29 cellular contexts compared by ENCODE assay signal in the genomic region with DNA sequence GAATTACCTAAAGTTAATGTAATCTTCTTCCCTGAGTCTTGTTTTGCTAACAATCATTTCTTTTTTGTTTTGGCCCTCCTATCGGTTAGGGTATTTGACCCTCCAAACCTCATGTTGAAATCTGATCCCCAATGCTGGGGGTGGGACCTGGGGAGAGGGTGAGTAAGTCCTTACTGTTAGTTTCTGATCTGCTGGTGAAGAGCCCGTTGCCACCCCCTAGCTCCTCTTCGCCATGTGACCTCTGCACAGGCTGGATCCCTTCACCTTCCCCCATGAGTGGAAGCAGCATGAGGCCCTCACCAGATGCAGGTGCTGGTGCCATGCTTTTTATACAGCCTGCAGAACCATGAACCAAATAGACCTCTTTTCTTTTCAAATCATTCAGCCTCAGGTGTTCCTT.
"Had no signal": no experiment of that assay in that cellular context is flagged by ENCODE, and none has a peak within 500 bp of the region (broad histone marks: within the 10 kb centered on the region; RNA-seq: fewer than 3 reads in every experiment).

No MANE protein-coding gene starts in this region.

- H3K4me3 ChIP-seq: esophagus squamous epithelium, heart right ventricle, neural progenitor cell, psoas muscle, smooth muscle cell had no signal

- H2AFZ ChIP-seq: neural progenitor cell, parathyroid adenoma had no signal

- H3K4me3 Mint-ChIP-seq: activated CD8-positive, alpha-beta T cell treated with anti-CD3 and anti-CD28 coated beads for 36 hours; activated naive CD8-positive, alpha-beta T cell; central memory CD8-positive, alpha-beta T cell; dendritic cell treated with granulocyte-macrophage colony-stimulating factor and Interleukin-4, amounts not matched to agents 40 ng/mL and 50 ng/mL, for 4 days; neural progenitor cell; stimulated activated memory B cell treated with anti-CD40 and anti-IgM and Interleukin-4, amounts not matched to agents 10 μg/mL and 1 μg/mL and 100 μg/mL, for 72 hours; T-helper 17 cell had no signal

- DNase-seq: activated CD4-positive, alpha-beta T cell treated with anti-CD3 and anti-CD28 coated beads for 1 hour; activated CD4-positive, alpha-beta T cell treated with anti-CD3 and anti-CD28 coated beads, Interleukin-2, amount 50 U/mL, for 1 hour; activated CD8-positive, alpha-beta T cell treated with anti-CD3 and anti-CD28 coated beads for 36 hours; activated effector memory CD4-positive, alpha-beta T cell treated with Interleukin-2 at 50 U/mL for 16 hours; activated naive CD4-positive, alpha-beta T cell treated with Interleukin-2 at 50 U/mL for 16 hours; activated T-cell treated with anti-CD3 and anti-CD28 coated beads, Interleukin-2, amount 50 U/mL, for 48 hours; anterior cingulate cortex; esophagus squamous epithelium; foreskin melanocyte; heart right ventricle; left cardiac atrium; left ventricle myocardium superior; midbrain; naive thymus-derived CD4-positive, alpha-beta T cell; occipital lobe; psoas muscle; stimulated activated CD4-positive, alpha-beta T cell treated with anti-CD3 and anti-CD28 coated beads, Interleukin-1b, Interleukin-23, amount 100 ng/mL, for 48 hours; stimulated activated CD4-positive, alpha-beta T cell treated with anti-CD3 and anti-CD28 coated beads, Interleukin-4, amount 100 ng/mL, for 4 hours; stimulated activated CD8-positive, alpha-beta memory T cell treated with anti-CD3 and anti-CD28 coated beads, Interleukin-4, amount 100 ng/mL, for 48 hours; T-helper 17 cell; T1000; trophoblast cell had no signal

- H3K9me3 Mint-ChIP-seq: activated CD8-positive, alpha-beta T cell treated with anti-CD3 and anti-CD28 coated beads for 36 hours; central memory CD8-positive, alpha-beta T cell; dendritic cell treated with granulocyte-macrophage colony-stimulating factor and Interleukin-4, amounts not matched to agents 40 ng/mL and 50 ng/mL, for 4 days; naive thymus-derived CD4-positive, alpha-beta T cell; neural progenitor cell; stimulated activated memory B cell treated with anti-CD40 and anti-IgM and Interleukin-4, amounts not matched to agents 10 μg/mL and 1 μg/mL and 100 μg/mL, for 72 hours had no signal

- H3K4me2 ChIP-seq: neural progenitor cell, smooth muscle cell had no signal

- H3K4me1 ChIP-seq: esophagus squamous epithelium, heart right ventricle, parathyroid adenoma, psoas muscle had no signal

- H3K27ac Mint-ChIP-seq: activated CD8-positive, alpha-beta T cell treated with anti-CD3 and anti-CD28 coated beads for 36 hours; activated naive CD8-positive, alpha-beta T cell; dendritic cell treated with granulocyte-macrophage colony-stimulating factor and Interleukin-4, amounts not matched to agents 40 ng/mL and 50 ng/mL, for 4 days; neural progenitor cell; stimulated activated memory B cell treated with anti-CD40 and anti-IgM and Interleukin-4, amounts not matched to agents 10 μg/mL and 1 μg/mL and 100 μg/mL, for 72 hours; T-helper 17 cell had no signal

- H3K9ac ChIP-seq: neural progenitor cell, parathyroid adenoma had no signal

- H3K4me1 Mint-ChIP-seq: central memory CD8-positive, alpha-beta T cell; naive thymus-derived CD4-positive, alpha-beta T cell; neural progenitor cell; stimulated activated memory B cell treated with anti-CD40 and anti-IgM and Interleukin-4, amounts not matched to agents 10 μg/mL and 1 μg/mL and 100 μg/mL, for 72 hours had no signal

- H3K27me3 ChIP-seq: esophagus squamous epithelium, heart right ventricle, neural progenitor cell had no signal

- ATAC-seq: activated CD8-positive, alpha-beta T cell treated with anti-CD3 and anti-CD28 coated beads for 36 hours; heart right ventricle; left cardiac atrium; left ventricle myocardium superior; naive thymus-derived CD4-positive, alpha-beta T cell; psoas muscle; stimulated activated memory B cell treated with anti-CD40 and anti-IgM and Interleukin-4, amounts not matched to agents 10 μg/mL and 1 μg/mL and 100 μg/mL, for 72 hours; T-helper 17 cell had no signal

- H3K9me3 ChIP-seq: esophagus squamous epithelium, heart right ventricle, psoas muscle had no signal

- H3K27me3 Mint-ChIP-seq: activated CD8-positive, alpha-beta T cell treated with anti-CD3 and anti-CD28 coated beads for 36 hours; activated naive CD8-positive, alpha-beta T cell; central memory CD8-positive, alpha-beta T cell; dendritic cell treated with granulocyte-macrophage colony-stimulating factor and Interleukin-4, amounts not matched to agents 40 ng/mL and 50 ng/mL, for 4 days; naive thymus-derived CD4-positive, alpha-beta T cell; stimulated activated memory B cell treated with anti-CD40 and anti-IgM and Interleukin-4, amounts not matched to agents 10 μg/mL and 1 μg/mL and 100 μg/mL, for 72 hours; T-helper 17 cell had no signal

- H3K36me3 ChIP-seq: neural progenitor cell had no signal

- H3K79me2 ChIP-seq: parathyroid adenoma had no signal

- H3K27ac ChIP-seq: esophagus squamous epithelium, heart right ventricle, neural progenitor cell, parathyroid adenoma, psoas muscle had no signal
